22 cellular contexts compared by ENCODE assay signal in the genomic region with DNA sequence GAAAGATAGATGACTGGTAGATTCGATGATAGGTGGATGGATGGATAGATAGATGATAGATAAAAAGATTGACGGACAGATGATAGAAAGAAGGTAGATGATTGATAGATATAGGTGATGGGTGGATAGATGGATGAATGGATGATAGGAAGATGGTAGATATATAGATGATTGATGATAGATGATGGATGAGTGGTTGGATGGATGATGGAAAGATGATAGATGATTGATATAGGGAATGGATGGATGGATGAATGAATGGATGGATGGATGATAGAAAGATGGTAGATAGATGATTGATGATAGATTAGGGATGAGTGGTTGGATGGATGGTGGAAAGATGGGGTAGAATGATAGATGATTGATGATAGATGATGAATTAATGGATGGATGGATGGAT.
DNase-seq lines count a peak whose midpoint lies in the region; ATAC-seq, FAIRE-seq and TF ChIP-seq lines count a peak whose summit lies in the region.
"Had no signal": no experiment of that assay in that cellular context is flagged by ENCODE, and none has a peak within 500 bp of the region (broad histone marks: within the 10 kb centered on the region; RNA-seq: fewer than 3 reads in every experiment).

No MANE protein-coding gene starts in this region.

- H4K20me1 ChIP-seq in HepG2 (ENCODE audit: insufficient read depth, low read length) (no peaks in the 10 kb centered on the region), IMR-90 (ENCODE audit: insufficient read depth, low read length) (no peaks in the 10 kb centered on the region), H1 (replicated peaks in 1 of 2; ENCODE audit: control insufficient read depth in 1 of 2, insufficient read depth in 2 of 2, low read length in 2 of 2) (peaks cover 0 to 5% of the 10 kb centered on the region in 2 experiments)
- H4K20me1 ChIP-seq: BLaER1 treated with 17β-estradiol and CSF1 and Interleukin-3, amounts not matched to agents 10 nM and 100 nM had no signal

- H3K27ac ChIP-seq in HepG2 (ENCODE audit: extremely low read length, insufficient read depth, low read length) = no peak overlapping the region
- no peak overlapping the region for H3K27ac ChIP-seq in right lobe of liver
- no peak overlapping the region for H3K27ac ChIP-seq in IMR-90 (ENCODE audit: insufficient read depth, low read length)
- no peak overlapping the region for H3K27ac ChIP-seq in H1 (ENCODE audit: low read depth, low read length)
- H3K27ac ChIP-seq: 22Rv1; A549; BLaER1 treated with 17β-estradiol and CSF1 and Interleukin-3, amounts not matched to agents 10 nM and 100 nM; C4-2B had no signal

- POLR2A ChIA-PET in HepG2 (lab: Yijun Ruan, JAX) = no interaction called here
- POLR2A ChIA-PET in IMR-90 (lab: Charles Lee; ENCODE audit: unreplicated experiment) = no interaction called here
- POLR2A ChIA-PET in H1 (lab: Charles Lee; ENCODE audit: partially characterized antibody) = no interaction called here
- POLR2A ChIA-PET in activated CD8-positive, alpha-beta T cell treated with anti-CD3 and anti-CD28 coated beads for 36 hours (lab: Charles Lee) = interaction anchor here (0.6 kb wide), 1 partner anchor 107 kb away, joined by 3 read pairs; no protein-coding TSS in a partner anchor

- H3K79me1 ChIP-seq in IMR-90 (ENCODE audit: low read depth in 1 of 2, low read length in 2 of 2) (no peaks in the 10 kb centered on the region), H1 (ENCODE audit: low read depth, low read length) (no peaks in the 10 kb centered on the region)

- in situ Hi-C loops in HepG2 (cut with HindIII; ENCODE audit: extremely low pct_ligation_motif_present, low pct_unique_long_range_greater_than_20kb) (no loop called here), IMR-90 (cut with MboI; ENCODE audit: low sequenced_read_pairs) (no loop called here)

- no peak overlapping the region for H3K18ac ChIP-seq in IMR-90 (ENCODE audit: low read depth, low read length)
- H3K18ac ChIP-seq in H1 (ENCODE audit: extremely low read depth, low read length) = no peak overlapping the region

- TF ChIP-seq CTCF in HepG2 (CRISPR knock-in tag; IDR thresholded peaks at IDR 0.05) (no peak), right lobe of liver (IDR thresholded peaks at IDR 0.05) (no peak), IMR-90 (conservative IDR thresholded peaks at IDR 0.05; ENCODE audit: low read depth, low read length) (no peak), H1 (IDR thresholded peaks at IDR 0.05; ENCODE audit: control extremely low read depth in 1 of 3, insufficient read depth in 1 of 3, low read depth in 1 of 3, low read length in 3 of 3) (no peak)
- TF ChIP-seq CTCF in activated CD8-positive, alpha-beta T cell treated with anti-CD3 and anti-CD28 coated beads for 36 hours (IDR thresholded peaks at IDR 0.05) = no peak

- CTCF ChIA-PET in HepG2 (lab: Yijun Ruan, JAX; ENCODE audit: low intra/inter-chr PET ratio, low total read pairs) (no interaction called here), IMR-90 (lab: Yijun Ruan, JAX) (no interaction called here), H1 (lab: Charles Lee; ENCODE audit: partially characterized antibody) (no interaction called here)
- CTCF ChIA-PET in activated CD8-positive, alpha-beta T cell treated with anti-CD3 and anti-CD28 coated beads for 36 hours (lab: Charles Lee) = no interaction called here

- no peak overlapping the region for H3K23ac ChIP-seq in IMR-90 (ENCODE audit: low read depth, low read length)
- H3K23ac ChIP-seq in H1 (ENCODE audit: insufficient read length) = no peak overlapping the region

- H3K9me3 Mint-ChIP-seq in activated CD8-positive, alpha-beta T cell treated with anti-CD3 and anti-CD28 coated beads for 36 hours = no peaks in the 10 kb centered on the region
- H3K9me3 Mint-ChIP-seq: CD4-positive, alpha-beta T cell; CD8-positive, alpha-beta T cell had no signal

- H3K9ac ChIP-seq in HepG2 (ENCODE audit: insufficient read depth, low read depth, low read length) (no peak overlapping the region), IMR-90 (ENCODE audit: low read depth, low read length) (no peak overlapping the region), H1 (replicated peaks in 1 of 4; ENCODE audit: extremely low read depth in 1 of 4, low read depth in 3 of 4, low read length in 3 of 4) (no peak overlapping the region)
- H3K9ac ChIP-seq: BLaER1 treated with 17β-estradiol and CSF1 and Interleukin-3, amounts not matched to agents 10 nM and 100 nM had no signal

- H3K56ac ChIP-seq in IMR-90 (ENCODE audit: extremely low read depth, insufficient read depth, low read length) = no peak overlapping the region
- H3K56ac ChIP-seq in H1 (replicated peaks; ENCODE audit: insufficient read length, low read depth, low read length) = peak overlapping the region; percentile 12

- no peak overlapping the region for H2BK15ac ChIP-seq in IMR-90 (ENCODE audit: low read depth, low read length)
- H2BK15ac ChIP-seq in H1 (ENCODE audit: low read length) = no peak overlapping the region

- DNase-seq in HepG2 (ENCODE audit: low spot score) (no peak), right lobe of liver (no peak), IMR-90 (no peak), H1 (ENCODE audit: low read depth in 1 of 2, low spot score in 2 of 2) (no peak), HTR-8/SVneo (ENCODE audit: insufficient read length, low spot score) (no peak)
- no peak for DNase-seq in activated CD8-positive, alpha-beta T cell treated with anti-CD3 and anti-CD28 coated beads for 36 hours
- DNase-seq: AML-193; Caco-2; Calu3; CD4-positive, alpha-beta T cell; CD8-positive, alpha-beta T cell; DMS79 treated with DMSO at 0.1 percent for 48 hours; GF-D8 had no signal

- H2AK9ac ChIP-seq in IMR-90 (replicated peaks; ENCODE audit: low read depth, low read length, poor library complexity) = no peak overlapping the region

- H2AFZ ChIP-seq in HepG2 (ENCODE audit: low read length) (no peak overlapping the region), IMR-90 (replicated peaks; ENCODE audit: low read length, poor library complexity) (no peak overlapping the region), H1 (ENCODE audit: low read length) (no peak overlapping the region)

- H3K9me1 ChIP-seq in IMR-90 (ENCODE audit: insufficient read depth, low read length) = no peaks in the 10 kb centered on the region

- TF ChIP-seq RAD21 in HepG2 (CRISPR knock-in tag; IDR thresholded peaks at IDR 0.05) (no peak), IMR-90 (IDR thresholded peaks at IDR 0.05; ENCODE audit: low read length) (no peak), H1 (IDR thresholded peaks at IDR 0.05 in 1 of 2, conservative IDR thresholded peaks at IDR 0.05 in 1 of 2; ENCODE audit: low read depth in 2 of 2, low read length in 2 of 2) (no peak)

- H2BK120ac ChIP-seq in IMR-90 (ENCODE audit: low read depth, low read length) (no peak overlapping the region), H1 (replicated peaks; ENCODE audit: low read depth, low read length) (no peak overlapping the region)

- TF ChIP-seq POLR2A in HepG2 (IDR thresholded peaks at IDR 0.05; ENCODE audit: insufficient read depth in 1 of 2, low read depth in 2 of 2, low read length in 2 of 2) (no peak), right lobe of liver (IDR thresholded peaks at IDR 0.05) (no peak), IMR-90 (IDR thresholded peaks at IDR 0.05; ENCODE audit: low read depth, low read length) (no peak), H1 (IDR thresholded peaks at IDR 0.05; ENCODE audit: control extremely low read depth in 1 of 2, low read depth in 2 of 2, low read length in 2 of 2) (no peak)

- no peaks in the 10 kb centered on the region for H3K9me3 ChIP-seq in HepG2 (ENCODE audit: low read length)
- H3K9me3 ChIP-seq in right lobe of liver = no peaks in the 10 kb centered on the region
- no peaks in the 10 kb centered on the region for H3K9me3 ChIP-seq in IMR-90 (ENCODE audit: control insufficient read depth, insufficient read depth, low read length)
- no peaks in the 10 kb centered on the region for H3K9me3 ChIP-seq in H1 (ENCODE audit: insufficient read depth in 2 of 2, low read depth in 1 of 2, low read length in 1 of 2)
- H3K9me3 ChIP-seq: A549 had no signal

- H4K5ac ChIP-seq in IMR-90 (ENCODE audit: low read depth, low read length) (no peak overlapping the region), H1 (ENCODE audit: insufficient read length, low read depth, low read length) (no peak overlapping the region)

- H3K27ac Mint-ChIP-seq in activated CD8-positive, alpha-beta T cell treated with anti-CD3 and anti-CD28 coated beads for 36 hours = no peak overlapping the region
- H3K27ac Mint-ChIP-seq: B cell; CD4-positive, alpha-beta T cell; CD8-positive, alpha-beta T cell had no signal

- H4K8ac ChIP-seq in IMR-90 (ENCODE audit: low read depth in 2 of 2, low read length in 2 of 2) (no peak overlapping the region), H1 (ENCODE audit: extremely low read depth, insufficient read depth, low read length) (no peak overlapping the region)

- no peaks in the 10 kb centered on the region for H3K36me3 Mint-ChIP-seq in activated CD8-positive, alpha-beta T cell treated with anti-CD3 and anti-CD28 coated beads for 36 hours (ENCODE audit: low read depth)
- H3K36me3 Mint-ChIP-seq: CD8-positive, alpha-beta T cell had no signal

- H3K23me2 ChIP-seq in H1 (ENCODE audit: low read depth, low read length) = peaks cover 7% of the 10 kb centered on the region; the same call in 1 of the 2 replicates

- no peak overlapping the region for H3K4me3 ChIP-seq in HepG2 (replicated peaks in 1 of 3; ENCODE audit: insufficient read depth in 1 of 3, low read depth in 2 of 3, low read length in 3 of 3)
- H3K4me3 ChIP-seq in right lobe of liver = no peak overlapping the region
- H3K4me3 ChIP-seq in IMR-90 (ENCODE audit: insufficient read depth, low read depth, low read length) = no peak overlapping the region
- no peak overlapping the region for H3K4me3 ChIP-seq in H1 (ENCODE audit: extremely low read depth in 1 of 4, insufficient read depth in 2 of 4, low read depth in 3 of 4, low read length in 4 of 4)
- H3K4me3 ChIP-seq: A549; BLaER1 treated with 17β-estradiol and CSF1 and Interleukin-3, amounts not matched to agents 10 nM and 100 nM had no signal

- H2BK12ac ChIP-seq in H1 (ENCODE audit: low read depth, low read length) = no peak overlapping the region

- FAIRE-seq in HepG2 (lab: Jason Lieb, UNC) = no peak
- no peak for FAIRE-seq in H1 (lab: Jason Lieb, UNC)
- no peak for FAIRE-seq in HTR-8/SVneo (lab: Jason Lieb, UNC)
- FAIRE-seq: A549, D721Med, G401.6, GM12891, GM19239 had no signal

- H3K4me1 Mint-ChIP-seq in activated CD8-positive, alpha-beta T cell treated with anti-CD3 and anti-CD28 coated beads for 36 hours (ENCODE audit: low read depth) = no peaks in the 10 kb centered on the region
- H3K4me1 Mint-ChIP-seq: B cell had no signal

- no peak overlapping the region for H3K4ac ChIP-seq in IMR-90 (ENCODE audit: low read depth, low read length)
- H3K4ac ChIP-seq in H1 (replicated peaks; ENCODE audit: insufficient read length, low read depth, low read length) = no peak overlapping the region

- peaks cover 12 to 29% of the 10 kb centered on the region in 2 experiments; a peak in 4 of 5 replicates for H3K27me3 ChIP-seq in HepG2 (ENCODE audit: control insufficient read depth in 1 of 2, insufficient read depth in 2 of 2, low read length in 2 of 2)
- H3K27me3 ChIP-seq in right lobe of liver = no peaks in the 10 kb centered on the region
- peaks cover 48% of the 10 kb centered on the region for H3K27me3 ChIP-seq in IMR-90 (ENCODE audit: control insufficient read depth, insufficient read depth, low read length)
- H3K27me3 ChIP-seq in H1 (replicated peaks in 1 of 4; ENCODE audit: control insufficient read depth in 3 of 4, extremely low read depth in 1 of 4, insufficient read depth in 3 of 4, low read length in 3 of 4) = no peaks in the 10 kb centered on the region; a peak in 1 of 7 replicates
- H3K27me3 ChIP-seq: BLaER1 treated with 17β-estradiol and CSF1 and Interleukin-3, amounts not matched to agents 10 nM and 100 nM had no signal

- ATAC-seq in HepG2 (no peak), right lobe of liver (no peak), IMR-90 (ENCODE audit: low read depth) (no peak)
- no peak for ATAC-seq in activated CD8-positive, alpha-beta T cell treated with anti-CD3 and anti-CD28 coated beads for 36 hours
- ATAC-seq: A549; CD8-positive, alpha-beta T cell had no signal

- H3K14ac ChIP-seq in IMR-90 (replicated peaks; ENCODE audit: low read depth, low read length) = no peak overlapping the region
- H3K14ac ChIP-seq in H1 (ENCODE audit: insufficient read length) = no peak overlapping the region

- TF ChIP-seq EP300 in HepG2 (IDR thresholded peaks at IDR 0.05; ENCODE audit: low read depth in 2 of 2, low read length in 2 of 2) = no peak
- TF ChIP-seq EP300 in HepG2 (CRISPR knock-in tag; IDR thresholded peaks at IDR 0.05; ENCODE audit: borderline replicate concordance) = no peak
- TF ChIP-seq EP300 in H1 (IDR thresholded peaks at IDR 0.05; ENCODE audit: borderline replicate concordance in 1 of 2, low read depth in 2 of 2, low read length in 2 of 2) = no peak

- dilution Hi-C loops in IMR-90 (cut with HindIII; ENCODE audit: low sequenced_read_pairs, unreplicated experiment) = no loop called here

- H2BK5ac ChIP-seq in IMR-90 (ENCODE audit: low read depth, low read length, poor library complexity, severe bottlenecking) (peak overlapping the region; percentile 39), H1 (ENCODE audit: low read depth, low read length) (no peak overlapping the region)

- H4K91ac ChIP-seq in IMR-90 (ENCODE audit: insufficient read depth, low read depth, low read length) (no peak overlapping the region), H1 (replicated peaks; ENCODE audit: insufficient read length, low read length) (no peak overlapping the region)

- peaks cover 8% of the 10 kb centered on the region for H3K27me3 Mint-ChIP-seq in activated CD8-positive, alpha-beta T cell treated with anti-CD3 and anti-CD28 coated beads for 36 hours

- H3K4me3 Mint-ChIP-seq in activated CD8-positive, alpha-beta T cell treated with anti-CD3 and anti-CD28 coated beads for 36 hours = no peak overlapping the region
- H3K4me3 Mint-ChIP-seq: B cell; CD4-positive, alpha-beta T cell; CD8-positive, alpha-beta T cell had no signal

- H3K4me1 ChIP-seq in HepG2 (ENCODE audit: insufficient read depth, low read length) (no peaks in the 10 kb centered on the region), right lobe of liver (no peaks in the 10 kb centered on the region), IMR-90 (ENCODE audit: control insufficient read depth, insufficient read depth, low read length) (no peaks in the 10 kb centered on the region), H1 (replicated peaks in 1 of 4; ENCODE audit: control insufficient read depth in 3 of 4, insufficient read depth in 4 of 4, low read length in 3 of 4) (no peaks in the 10 kb centered on the region)
- H3K4me1 ChIP-seq: A549, Caco-2 had no signal

- no peak overlapping the region for H3K4me2 ChIP-seq in HepG2 (ENCODE audit: low read depth, low read length)
- H3K4me2 ChIP-seq in IMR-90 (ENCODE audit: low read depth, low read length) = no peak overlapping the region
- H3K4me2 ChIP-seq in H1 (ENCODE audit: insufficient read depth in 1 of 2, low read depth in 2 of 2, low read length in 2 of 2) = no peak overlapping the region
- H3K4me2 ChIP-seq: A549; BLaER1 treated with 17β-estradiol and CSF1 and Interleukin-3, amounts not matched to agents 10 nM and 100 nM had no signal

- H2BK20ac ChIP-seq in IMR-90 (ENCODE audit: low read depth, low read length) = no peak overlapping the region
- H2BK20ac ChIP-seq in H1 (ENCODE audit: low read length) = no peak overlapping the region

- intact Hi-C loops in HepG2 (cut with micrococcal nuclease; ENCODE audit: unreplicated experiment) = no loop called here
- intact Hi-C loops in right lobe of liver (cut with DNase I) = no loop called here
- intact Hi-C loops in IMR-90 (cut with micrococcal nuclease) = no loop called here
- intact Hi-C loops in activated CD8-positive, alpha-beta T cell treated with anti-CD3 and anti-CD28 coated beads for 36 hours (cut with micrococcal nuclease) = no loop called here

- H3K36me3 ChIP-seq in HepG2 (replicated peaks in 1 of 2; ENCODE audit: control insufficient read depth in 1 of 2, insufficient read depth in 2 of 2, low read length in 2 of 2) = no peaks in the 10 kb centered on the region
- H3K36me3 ChIP-seq in right lobe of liver = no peaks in the 10 kb centered on the region
- no peaks in the 10 kb centered on the region for H3K36me3 ChIP-seq in IMR-90 (ENCODE audit: control insufficient read depth, insufficient read depth, low read length)
- no peaks in the 10 kb centered on the region for H3K36me3 ChIP-seq in H1 (ENCODE audit: control insufficient read depth in 2 of 4, insufficient read depth in 4 of 4, low read length in 3 of 4)
- H3K36me3 ChIP-seq: BLaER1 treated with 17β-estradiol and CSF1 and Interleukin-3, amounts not matched to agents 10 nM and 100 nM had no signal

- 49% methylated on average over 2 of the region's 2 CpGs for WGBS in HepG2 (ENCODE audit: low lambda C conversion rate)
- WGBS in right lobe of liver (ENCODE audit: insufficient coverage, low coverage, low lambda C conversion rate, missing lambda C conversion rate) = 62% methylated on average over 2 of the region's 2 CpGs
- WGBS in IMR-90 (ENCODE audit: extremely low coverage in 2 of 2, insufficient read length in 1 of 2), 2 experiments = 70 to 100% methylated on average over 2 of the region's 2 CpGs
- 88 to 100% methylated on average over 2 of the region's 2 CpGs for WGBS in H1 (ENCODE audit: extremely low coverage in 1 of 2, insufficient coverage in 1 of 2, insufficient read length in 1 of 2, insufficient replicate concordance in 2 of 2, low coverage in 1 of 2, low lambda C conversion rate in 2 of 2, missing lambda C conversion rate in 1 of 2), 2 experiments

- H2AK5ac ChIP-seq in IMR-90 (ENCODE audit: low read depth, low read length) = no peak overlapping the region
- H2AK5ac ChIP-seq in H1 (ENCODE audit: low read depth, low read length) = no peak overlapping the region

- BruUV-seq in HepG2 (replicated peaks; lab: Mats Ljungman, UMichigan) (no TSS peak), IMR-90 (replicated peaks; lab: Mats Ljungman, UMichigan) (no TSS peak)

- H3K79me2 ChIP-seq in HepG2 (ENCODE audit: insufficient read depth, low read length) = no peaks in the 10 kb centered on the region
- no peaks in the 10 kb centered on the region for H3K79me2 ChIP-seq in H1 (ENCODE audit: control insufficient read depth in 1 of 2, insufficient read depth in 2 of 2, low read length in 2 of 2)
